2 cellular contexts compared by ENCODE assay signal in the genomic region with DNA sequence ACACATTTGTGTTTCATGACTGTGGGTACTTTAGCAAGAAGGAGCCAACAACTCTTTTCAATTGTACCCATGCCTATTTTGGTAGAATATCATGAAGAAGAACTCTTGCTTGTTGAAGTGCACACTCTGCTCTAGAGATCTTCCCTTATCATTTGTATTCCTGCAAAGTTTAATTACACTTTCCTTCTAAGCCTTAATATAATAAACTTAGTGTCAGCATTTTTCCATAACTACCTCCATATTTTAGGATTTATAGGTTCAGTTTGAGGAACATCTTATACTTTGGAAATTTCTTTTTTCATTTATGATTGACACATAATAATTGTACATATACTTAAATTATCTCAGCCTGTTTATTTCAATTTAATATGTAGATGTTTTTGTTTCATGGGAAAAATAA.
TF ChIP-seq lines count a peak whose summit lies in the region.

No MANE protein-coding gene starts in this region.

TF ChIP-seq in IMR-90, 13 proteins besides CTCF, POLR2A, EP300 and RAD21:
- TF ChIP-seq RFX5 (IDR thresholded peaks at IDR 0.05; ENCODE audit: low read depth, low read length), result no peak
- peak; percentile 59 for TF ChIP-seq MAFK (IDR thresholded peaks at IDR 0.05; ENCODE audit: low read depth, low read length)

TF ChIP-seq in H1, 55 proteins besides CTCF, POLR2A, EP300 and RAD21:
- TF ChIP-seq RBBP5 (IDR thresholded peaks at IDR 0.05; ENCODE audit: borderline replicate concordance, low read depth, low read length) (no peak), SIRT6 (IDR thresholded peaks at IDR 0.05; ENCODE audit: low read length) (no peak), HDAC6 (IDR thresholded peaks at IDR 0.05; ENCODE audit: low read depth, low read length) (no peak), CHD1 (IDR thresholded peaks at IDR 0.05; ENCODE audit: low read depth, low read length) (no peak), GABPA (IDR thresholded peaks at IDR 0.05; ENCODE audit: borderline replicate concordance, insufficient read depth, low read length) (no peak), SP2 (IDR thresholded peaks at IDR 0.05; ENCODE audit: low read length) (no peak), CHD2 (IDR thresholded peaks at IDR 0.05; ENCODE audit: low read length) (no peak), ASH2L (IDR thresholded peaks at IDR 0.05; ENCODE audit: low read length) (no peak), SIX5 (IDR thresholded peaks at IDR 0.05; ENCODE audit: low read depth, low read length) (no peak), CTBP2 (IDR thresholded peaks at IDR 0.05; ENCODE audit: borderline replicate concordance, insufficient read depth, insufficient read length, low read length) (no peak), KDM1A (IDR thresholded peaks at IDR 0.05; ENCODE audit: borderline replicate concordance, low read length) (no peak)
- TF ChIP-seq, protein P1, sequence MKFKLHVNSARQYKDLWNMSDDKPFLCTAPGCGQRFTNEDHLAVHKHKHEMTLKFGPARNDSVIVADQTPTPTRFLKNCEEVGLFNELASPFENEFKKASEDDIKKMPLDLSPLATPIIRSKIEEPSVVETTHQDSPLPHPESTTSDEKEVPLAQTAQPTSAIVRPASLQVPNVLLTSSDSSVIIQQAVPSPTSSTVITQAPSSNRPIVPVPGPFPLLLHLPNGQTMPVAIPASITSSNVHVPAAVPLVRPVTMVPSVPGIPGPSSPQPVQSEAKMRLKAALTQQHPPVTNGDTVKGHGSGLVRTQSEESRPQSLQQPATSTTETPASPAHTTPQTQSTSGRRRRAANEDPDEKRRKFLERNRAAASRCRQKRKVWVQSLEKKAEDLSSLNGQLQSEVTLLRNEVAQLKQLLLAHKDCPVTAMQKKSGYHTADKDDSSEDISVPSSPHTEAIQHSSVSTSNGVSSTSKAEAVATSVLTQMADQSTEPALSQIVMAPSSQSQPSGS (IDR thresholded peaks at IDR 0.05; ENCODE audit: low read length), result no peak
